In the genomic region with DNA sequence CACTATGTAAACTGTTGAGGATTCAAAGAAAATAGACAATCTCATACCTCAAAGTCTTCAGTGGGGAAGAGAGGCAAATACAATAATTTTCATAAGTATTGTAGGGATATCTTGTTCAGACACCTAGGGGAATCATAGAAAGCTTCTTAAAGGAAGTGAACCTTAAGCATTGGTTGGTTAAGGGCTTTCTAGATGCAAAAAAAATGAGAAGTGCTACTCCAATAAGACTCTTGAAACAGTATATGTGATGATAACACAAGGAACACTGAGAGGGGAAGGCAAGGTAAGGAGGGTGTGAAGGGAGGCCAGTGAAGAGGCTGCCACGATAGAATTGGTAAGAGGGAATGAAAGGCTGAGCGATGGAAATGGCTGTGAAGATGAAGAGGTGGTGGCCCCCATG, we compare ENCODE assay signal across 28 cellular contexts.
DNase-seq lines count a peak whose midpoint lies in the region; ATAC-seq, FAIRE-seq and TF ChIP-seq lines count a peak whose summit lies in the region.
"Had no signal": no experiment of that assay in that cellular context is flagged by ENCODE, and none has a peak within 500 bp of the region (broad histone marks: within the 10 kb centered on the region; RNA-seq: fewer than 3 reads in every experiment).

No MANE protein-coding gene starts in this region.

- TF ChIP-seq CTCF in OCI-LY3 (IDR thresholded peaks at IDR 0.05; ENCODE audit: low read depth, low read length) = no peak
- TF ChIP-seq CTCF in keratinocyte (optimal IDR thresholded peaks at IDR 0.05 in 1 of 3, IDR thresholded peaks at IDR 0.05 in 1 of 3, conservative IDR thresholded peaks at IDR 0.05 in 1 of 3; ENCODE audit: extremely low read depth in 1 of 3, insufficient read depth in 2 of 3, low read length in 3 of 3) = no peak

- DNase-seq in activated CD4-positive, alpha-beta T cell treated with anti-CD3 and anti-CD28 coated beads for 36 hours = no peak
- no peak for DNase-seq in activated CD4-positive, alpha-beta T cell treated with anti-CD3 and anti-CD28 coated beads, Interleukin-2, amount 50 U/mL, for 1 hour
- no peak for DNase-seq in GM18507 (ENCODE audit: extremely low spot score, insufficient read length, low read depth)
- no peak for DNase-seq in keratinocyte (ENCODE audit: low read depth, low spot score)
- DNase-seq in kidney glomerular epithelial cell (lab: John Stamatoyannopoulos, UW) = no peak
- no peak for DNase-seq in EL
- DNase-seq: ACHN; activated CD4-positive, alpha-beta T cell treated with anti-CD3 and anti-CD28 coated beads for 48 hours; Calu3; cerebellar nuclear complex; erythroblast; foreskin keratinocyte; naive B cell; NCI-H1105 treated with DMSO at 0.1 percent for 48 hours; NCI-H2029; NCI-H774; occipital lobe; PC-9 had no signal

- intact Hi-C loops in activated CD4-positive, alpha-beta T cell treated with anti-CD3 and anti-CD28 coated beads for 36 hours (cut with DNase I, micrococcal nuclease) = loop anchor here (2.0 to 10.0 kb wide), 4 partner anchors 49 to 549 kb away; no protein-coding TSS in a partner anchor

- H3K4me2 ChIP-seq in OCI-LY3 (ENCODE audit: low read length) (peak overlapping the region; percentile 71), keratinocyte (ENCODE audit: control insufficient read depth, extremely low read depth, insufficient read depth, low read depth, low read length) (peak overlapping the region; percentile 84)
- H3K4me2 ChIP-seq: PC-9 had no signal

- no peaks in the 10 kb centered on the region for H4K20me1 ChIP-seq in OCI-LY3 (ENCODE audit: insufficient read depth, low read length)
- no peaks in the 10 kb centered on the region for H4K20me1 ChIP-seq in keratinocyte (ENCODE audit: control insufficient read depth, extremely low read depth, insufficient read depth, low read length)
- H4K20me1 ChIP-seq: BLaER1 had no signal

- peaks cover 3% of the 10 kb centered on the region for H3K36me3 Mint-ChIP-seq in activated CD4-positive, alpha-beta T cell treated with anti-CD3 and anti-CD28 coated beads for 36 hours (ENCODE audit: low read depth)
- H3K36me3 Mint-ChIP-seq: naive B cell had no signal

- peaks cover 3% of the 10 kb centered on the region for H3K9me3 Mint-ChIP-seq in activated CD4-positive, alpha-beta T cell treated with anti-CD3 and anti-CD28 coated beads for 36 hours (ENCODE audit: low read depth)

- peak; percentile 51 for FAIRE-seq in GM18507 (lab: Jason Lieb, UNC)
- FAIRE-seq in keratinocyte (lab: Jason Lieb, UNC) = peak; percentile 81
- FAIRE-seq: GM19239 had no signal

- POLR2A ChIA-PET in activated CD4-positive, alpha-beta T cell treated with anti-CD3 and anti-CD28 coated beads for 36 hours (lab: Charles Lee) = no interaction called here

- no peak for ATAC-seq in activated CD4-positive, alpha-beta T cell treated with anti-CD3 and anti-CD28 coated beads for 36 hours
- no peak for ATAC-seq in activated CD4-positive, CD25-positive, alpha-beta regulatory T cell treated with anti-CD3 and anti-CD28 coated beads, Interleukin-2, amount 50 U/mL, for 24 hours
- ATAC-seq: HCT116, left lobe of liver had no signal

- no peak overlapping the region for H3K9ac ChIP-seq in OCI-LY3 (ENCODE audit: low read length)
- H3K9ac ChIP-seq in keratinocyte (ENCODE audit: control insufficient read depth, extremely low read depth, insufficient read depth, low read length) = no peak overlapping the region
- H3K9ac ChIP-seq: BLaER1 had no signal

- no peak overlapping the region for H3K27ac ChIP-seq in OCI-LY3 (ENCODE audit: low read length)
- H3K27ac ChIP-seq in keratinocyte (ENCODE audit: control insufficient read depth, insufficient read depth, low read length) = peak overlapping the region; percentile 95
- H3K27ac ChIP-seq: BLaER1, PC-9, suprapubic skin had no signal

- no peaks in the 10 kb centered on the region for H3K36me3 ChIP-seq in OCI-LY3 (replicated peaks; ENCODE audit: low read depth, low read length)
- no peaks in the 10 kb centered on the region for H3K36me3 ChIP-seq in keratinocyte (ENCODE audit: control insufficient read depth in 2 of 2, extremely low read depth in 1 of 2, insufficient read depth in 2 of 2, low read length in 2 of 2)
- H3K36me3 ChIP-seq: BLaER1, SJSA1, suprapubic skin had no signal

- H3K9me3 ChIP-seq in OCI-LY3 (ENCODE audit: insufficient read depth, low read length) (no peaks in the 10 kb centered on the region), keratinocyte (ENCODE audit: control insufficient read depth, low read depth, low read length) (no peaks in the 10 kb centered on the region)
- H3K9me3 ChIP-seq: BLaER1, SJSA1, suprapubic skin had no signal

- no peak overlapping the region for H3K4me3 Mint-ChIP-seq in activated CD4-positive, alpha-beta T cell treated with anti-CD3 and anti-CD28 coated beads for 36 hours
- H3K4me3 Mint-ChIP-seq: naive B cell had no signal

- no peak overlapping the region for H2AFZ ChIP-seq in OCI-LY3 (ENCODE audit: low read depth, low read length)
- no peak overlapping the region for H2AFZ ChIP-seq in keratinocyte (ENCODE audit: control insufficient read depth, low read length)
- H2AFZ ChIP-seq: hepatocyte, PC-9 had no signal

- CTCF ChIA-PET in activated CD4-positive, alpha-beta T cell treated with anti-CD3 and anti-CD28 coated beads for 36 hours (lab: Charles Lee) = interaction anchor here (1.4 kb wide), 1 partner anchor 69 kb away, joined by 3 read pairs; no protein-coding TSS in a partner anchor

- peaks cover 11% of the 10 kb centered on the region; the same call in 1 of the 2 replicates for H3K27me3 ChIP-seq in OCI-LY3 (ENCODE audit: low read depth, low read length)
- H3K27me3 ChIP-seq in keratinocyte (ENCODE audit: control insufficient read depth, extremely low read depth, insufficient read depth, low read length) = no peaks in the 10 kb centered on the region
- H3K27me3 ChIP-seq: BLaER1, foreskin keratinocyte, hepatocyte, SJSA1, suprapubic skin had no signal

- no peaks in the 10 kb centered on the region for H3K9me1 ChIP-seq in keratinocyte (ENCODE audit: control insufficient read depth, extremely low read depth, insufficient read depth, low read length)

- no peaks in the 10 kb centered on the region for H3K79me2 ChIP-seq in OCI-LY3 (ENCODE audit: low read length)
- H3K79me2 ChIP-seq in keratinocyte (ENCODE audit: control insufficient read depth, insufficient read depth, low read length) = no peaks in the 10 kb centered on the region
- H3K79me2 ChIP-seq: hepatocyte had no signal

- peak overlapping the region; percentile 69 for H3K27ac Mint-ChIP-seq in activated CD4-positive, alpha-beta T cell treated with anti-CD3 and anti-CD28 coated beads for 36 hours
- H3K27ac Mint-ChIP-seq: naive B cell had no signal

- H3K4me1 Mint-ChIP-seq in activated CD4-positive, alpha-beta T cell treated with anti-CD3 and anti-CD28 coated beads for 36 hours = peaks cover 39% of the 10 kb centered on the region

- dilution Hi-C loops in keratinocyte (cut with MboI; ENCODE audit: extremely low pct_ligation_motif_present, low sequenced_read_pairs) = no loop called here

- no peaks in the 10 kb centered on the region for H3K27me3 Mint-ChIP-seq in activated CD4-positive, alpha-beta T cell treated with anti-CD3 and anti-CD28 coated beads for 36 hours

- H3K4me3 ChIP-seq in OCI-LY3 (ENCODE audit: low read length) (peak overlapping the region; percentile 50), keratinocyte (ENCODE audit: control insufficient read depth in 2 of 3, extremely low read depth in 1 of 3, insufficient read depth in 2 of 3, low read depth in 1 of 3, low read length in 3 of 3) (no peak overlapping the region)
- H3K4me3 ChIP-seq: BLaER1, hepatocyte, PC-9, SJSA1, skin epidermis, suprapubic skin had no signal

- H3K4me1 ChIP-seq in OCI-LY3 (ENCODE audit: low read length) (peaks cover 54% of the 10 kb centered on the region), keratinocyte (ENCODE audit: control insufficient read depth, extremely low read depth, insufficient read depth, low read length) (peaks cover 45% of the 10 kb centered on the region)
